Comparison of ENCODE assay signal across 1 cellular context in genomic region chr16:31072540-31073072, GRCh38.
TF ChIP-seq lines count a peak whose summit lies in the region.

No MANE protein-coding gene starts in this region.

TF ChIP-seq in HCT116, 20 proteins besides CTCF, POLR2A, EP300 and RAD21:
- TF ChIP-seq SIN3A (IDR thresholded peaks at IDR 0.05; ENCODE audit: low read depth) = no peak
- no peak for TF ChIP-seq REST (IDR thresholded peaks at IDR 0.05; ENCODE audit: low read depth)
- TF ChIP-seq EZH2phosphoT487 (IDR thresholded peaks at IDR 0.05; ENCODE audit: borderline replicate concordance) = no peak
- peak; percentile 7; the same call in 1 of the 2 replicates for TF ChIP-seq MAX (IDR thresholded peaks at IDR 0.05)
- TF ChIP-seq ATF3 (IDR thresholded peaks at IDR 0.05) = no peak
